In genomic region chr6:68040312-68040778, GRCh38 we compare ENCODE assay signal across 1 cellular context.
TF ChIP-seq lines count a peak whose summit lies in the region.

No MANE protein-coding gene starts in this region.

TF ChIP-seq in H1, 55 proteins besides CTCF, POLR2A, EP300 and RAD21:
- TF ChIP-seq SIX5 (IDR thresholded peaks at IDR 0.05; ENCODE audit: low read depth, low read length), result no peak
- TF ChIP-seq MAFK (IDR thresholded peaks at IDR 0.05; ENCODE audit: low read depth, low read length), result no peak
- no peak for TF ChIP-seq CHD1 (IDR thresholded peaks at IDR 0.05; ENCODE audit: low read depth, low read length)
- TF ChIP-seq TBP (IDR thresholded peaks at IDR 0.05; ENCODE audit: low read depth, low read length), result no peak
- no peak for TF ChIP-seq KDM1A (IDR thresholded peaks at IDR 0.05; ENCODE audit: borderline replicate concordance, low read length)
- no peak for TF ChIP-seq JUN (IDR thresholded peaks at IDR 0.05; ENCODE audit: low read depth, low read length)
- TF ChIP-seq ATF2 (IDR thresholded peaks at IDR 0.05; ENCODE audit: low read length), result no peak
- no peak for TF ChIP-seq BRCA1 (IDR thresholded peaks at IDR 0.05; ENCODE audit: low read depth, low read length)
- no peak for TF ChIP-seq TEAD4 (IDR thresholded peaks at IDR 0.05; ENCODE audit: low read depth, low read length)
- TF ChIP-seq TAF7 (optimal IDR thresholded peaks at IDR 0.05; ENCODE audit: borderline replicate concordance, low read depth, low read length), result no peak
- TF ChIP-seq CEBPB (IDR thresholded peaks at IDR 0.05; ENCODE audit: low read depth, low read length), result no peak
- no peak for TF ChIP-seq ZNF274 (IDR thresholded peaks at IDR 0.05; ENCODE audit: borderline replicate concordance, extremely low read depth, low read length)
